Comparison of ENCODE assay signal across 9 cellular contexts in genomic region chr17:59381716-59382570, GRCh38. TPM values are rescaled to one million over a fixed set of nuclear protein-coding genes. Genes with fewer than 3 reads are reported as not detected.
DNase-seq lines count a peak whose midpoint lies in the region; ATAC-seq and TF ChIP-seq lines count a peak whose summit lies in the region.
"Had no signal": no experiment of that assay in that cellular context is flagged by ENCODE, and none has a peak within 500 bp of the region (broad histone marks: within the 10 kb centered on the region; RNA-seq: fewer than 3 reads in every experiment).

No MANE protein-coding gene starts in this region.

- ATAC-seq in Right ventricle myocardium inferior: peak; percentile 82
- no peak for ATAC-seq in GM18907 (IDR thresholded peaks at IDR 0.05; ENCODE audit: unreplicated experiment)
- ATAC-seq in HG02623 (IDR thresholded peaks at IDR 0.05; ENCODE audit: unreplicated experiment): no peak

- intact Hi-C loops in CD14-positive monocyte (cut with micrococcal nuclease): no loop called here
- intact Hi-C loops in Right ventricle myocardium inferior (cut with DNase I): loop anchor here (5.0 kb wide), 1 partner anchor 55 kb away; no protein-coding TSS in a partner anchor

- H3K36me3 ChIP-seq in H7 (replicated peaks; ENCODE audit: control insufficient read depth, insufficient read depth, low read length): no peaks in the 10 kb centered on the region
- H3K36me3 ChIP-seq: SJSA1 had no signal

- TF ChIP-seq CTCF in CD14-positive monocyte (IDR thresholded peaks at IDR 0.05) (no peak), osteocyte (IDR thresholded peaks at IDR 0.05) (no peak), foreskin fibroblast (IDR thresholded peaks at IDR 0.05; ENCODE audit: low read depth, low read length) (no peak)

- H3K27me3 ChIP-seq in H7 (ENCODE audit: control insufficient read depth, insufficient read depth, low read length): no peaks in the 10 kb centered on the region
- H3K27me3 ChIP-seq: SJSA1 had no signal

- H3K4me1 Mint-ChIP-seq in CD14-positive monocyte (peaks cover 15% of the 10 kb centered on the region), osteocyte (ENCODE audit: unreplicated experiment) (peaks cover 46% of the 10 kb centered on the region)

- H3K27me3 Mint-ChIP-seq in CD14-positive monocyte (ENCODE audit: low read depth in 3 of 3) (no peaks in the 10 kb centered on the region), osteocyte (ENCODE audit: unreplicated experiment) (no peaks in the 10 kb centered on the region)

- no peak overlapping the region for H3K4me3 ChIP-seq in H7 (ENCODE audit: insufficient read depth, low read depth, low read length)
- H3K4me3 ChIP-seq in foreskin fibroblast (ENCODE audit: low read depth in 1 of 2, low read length in 2 of 2): no peak overlapping the region
- H3K4me3 ChIP-seq: SJSA1 had no signal

- peak overlapping the region in 6 of 7 donors; percentile 1 to 90 (median 36) for H3K27ac Mint-ChIP-seq in CD14-positive monocyte
- peak overlapping the region; percentile 91 for H3K27ac Mint-ChIP-seq in osteocyte (ENCODE audit: unreplicated experiment)

- DNase-seq in CD14-positive monocyte (ENCODE audit: low spot score) (no peak), NCI-H526 treated with DMSO at 0.1 percent for 48 hours (lab: John Stamatoyannopoulos, UW) (peak; percentile 60), Right ventricle myocardium inferior (ENCODE audit: missing footprints) (no peak), osteocyte (ENCODE audit: extremely low spot score, unreplicated experiment) (no peak), H7 (no peak), foreskin fibroblast (no peak)

- H3K36me3 Mint-ChIP-seq in CD14-positive monocyte (peaks cover 26 to 29% of the 10 kb centered on the region in 2 donors), osteocyte (ENCODE audit: unreplicated experiment) (peaks cover 12% of the 10 kb centered on the region)

- H3K4me3 Mint-ChIP-seq in CD14-positive monocyte (no peak overlapping the region), osteocyte (ENCODE audit: unreplicated experiment) (no peak overlapping the region)

- H3K9me3 Mint-ChIP-seq in CD14-positive monocyte (no peaks in the 10 kb centered on the region), osteocyte (ENCODE audit: unreplicated experiment) (peaks cover 10% of the 10 kb centered on the region)

RNA-seq across cellular contexts. Expression of gene YPEL2, which starts 50.5 kb away (rescaled TPM):
- 10 to 100 TPM; 21.5 to 25.1 TPM for polyA plus RNA-seq in CD14-positive monocyte
- 32.7 TPM for total RNA-seq in Right ventricle myocardium inferior
- total RNA-seq in osteocyte: 18.1 and 18.9 TPM in 2 replicates
- 0.63 and 2.4 TPM in 2 replicates for total RNA-seq in H7 (2014; rRNA removed; shearing (Covaris generic))
